In the genomic region with DNA sequence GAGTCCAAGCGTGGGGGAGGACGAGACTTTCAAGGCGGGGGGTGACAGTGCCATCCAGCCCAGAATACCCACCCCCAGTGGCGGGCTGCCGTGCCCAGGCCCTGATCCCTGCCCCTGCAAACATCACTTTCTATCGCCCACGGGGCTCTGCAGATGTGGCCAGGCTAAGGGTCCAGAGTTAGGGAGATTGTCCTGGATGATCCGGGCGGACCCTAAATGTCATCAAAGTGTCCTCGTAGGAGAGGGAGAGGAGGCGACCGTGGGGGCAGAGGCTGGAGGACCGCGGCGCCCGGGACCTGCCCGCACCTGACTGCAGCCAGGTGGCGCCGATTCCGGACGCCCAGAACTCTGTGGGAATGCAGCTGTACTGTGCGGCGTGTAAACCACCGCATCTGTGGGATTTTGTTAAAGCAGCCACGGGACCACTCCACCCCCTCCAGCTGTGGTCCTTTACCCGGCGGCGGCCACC, we compare ENCODE assay signal across 8 cellular contexts. TPM values are rescaled to one million over a fixed set of nuclear protein-coding genes. Genes with fewer than 3 reads are reported as not detected.
DNase-seq lines count a peak whose midpoint lies in the region; ATAC-seq and TF ChIP-seq lines count a peak whose summit lies in the region.

No MANE protein-coding gene starts in this region.

- H3K4me3 ChIP-seq in KMS-11 (IDR thresholded peaks at IDR 0.05; ENCODE audit: insufficient read depth, low read depth, low read length) (no peak overlapping the region), mesodermal cell (ENCODE audit: extremely low read depth, insufficient read depth, low read length, poor library complexity, severe bottlenecking) (peak overlapping the region; percentile 45), aorta (ENCODE audit: low read length in 2 of 2) (peak overlapping the region; percentile 29 to 40)

- TF ChIP-seq CTCF in KMS-11 (conservative IDR thresholded peaks at IDR 0.05; ENCODE audit: low read depth, low read length): no peak

- H3K4me1 ChIP-seq in KMS-11 (ENCODE audit: low read depth, poor library complexity, severe bottlenecking) (peaks cover 28% of the 10 kb centered on the region), mesodermal cell (ENCODE audit: control insufficient read depth, insufficient read depth, low read length, poor library complexity, severe bottlenecking) (no peaks in the 10 kb centered on the region), aorta (ENCODE audit: control insufficient read depth in 1 of 2, insufficient read depth in 2 of 2, low read length in 2 of 2) (no peaks in the 10 kb centered on the region)

- H4K20me1 ChIP-seq in KMS-11 (ENCODE audit: insufficient read depth): no peaks in the 10 kb centered on the region

- peak overlapping the region; percentile 83 for H2AFZ ChIP-seq in KMS-11 (ENCODE audit: low read depth)

- H3K36me3 ChIP-seq in KMS-11 (ENCODE audit: insufficient read depth): no peaks in the 10 kb centered on the region
- H3K36me3 ChIP-seq in mesodermal cell (ENCODE audit: control insufficient read depth, insufficient read depth, low read length): no peaks in the 10 kb centered on the region
- H3K36me3 ChIP-seq in aorta (ENCODE audit: control insufficient read depth in 1 of 2, insufficient read depth in 2 of 2, low read length in 1 of 2): no peaks in the 10 kb centered on the region

- DNase-seq in activated CD8-positive, alpha-beta memory T cell treated with anti-CD3 and anti-CD28 coated beads for 24 hours: peak; percentile 64
- no peak for DNase-seq in activated CD8-positive, alpha-beta memory T cell treated with anti-CD3 and anti-CD28 coated beads, Interleukin-2, amount 50 U/mL, for 4 hours
- DNase-seq in cerebellum (ENCODE audit: low spot score): peak; percentile 12
- no peak for DNase-seq in aorta
- DNase-seq in NK-92 (lab: John Stamatoyannopoulos, UW; ENCODE audit: unreplicated experiment): no peak
- DNase-seq in RKO (ENCODE audit: low spot score): no peak

- peak overlapping the region; percentile 81 for H3K9ac ChIP-seq in KMS-11

- intact Hi-C loops in aorta (cut with DNase I): loop anchor here in 1 of 2 donors (5.0 kb wide), 1 partner anchor 34 kb away; the partner anchor contains the start of gene GJA3

- no peaks in the 10 kb centered on the region for H3K27me3 ChIP-seq in KMS-11 (ENCODE audit: insufficient read depth, low read depth)
- no peaks in the 10 kb centered on the region for H3K27me3 ChIP-seq in aorta (ENCODE audit: control insufficient read depth in 1 of 2, insufficient read depth in 2 of 2, low read length in 1 of 2)

- peak overlapping the region; percentile 58; the same call in 1 of the 2 replicates for H3K4me2 ChIP-seq in KMS-11

- ATAC-seq in aorta (ENCODE audit: low FRiP score): peak; percentile 30

- H3K79me2 ChIP-seq in KMS-11 (ENCODE audit: insufficient read depth, low read depth): no peaks in the 10 kb centered on the region

- H3K27ac ChIP-seq in KMS-11 (peak overlapping the region; percentile 80), mesodermal cell (ENCODE audit: low read depth, low read length, severe bottlenecking) (no peak overlapping the region), aorta (ENCODE audit: low read depth in 1 of 2, low read length in 2 of 2) (no peak overlapping the region)

- H3K9me3 ChIP-seq in mesodermal cell (ENCODE audit: control insufficient read depth, low read length): no peaks in the 10 kb centered on the region
- no peaks in the 10 kb centered on the region for H3K9me3 ChIP-seq in aorta (ENCODE audit: control insufficient read depth, low read length)

- 1 to 6% methylated on average over 15 to 21 of the region's 28 CpGs for WGBS in mesodermal cell (ENCODE audit: insufficient coverage in 2 of 2), 2 experiments
- WGBS in aorta, 2 donors: 7 to 9% methylated on average over 27 to 28 of the region's 28 CpGs

RNA-seq across cellular contexts. Expression of gene GJA3, which starts 32.4 kb away (rescaled TPM):
- total RNA-seq in cerebellum (0.27 TPM), aorta (under 1 TPM; 0.19 to 0.42 TPM)
- 0.70 TPM for polyA plus RNA-seq in mesodermal cell (2013, experiment 1 of 2)
- 0.66 TPM for polyA plus RNA-seq in mesodermal cell (2013, experiment 2 of 2)
- under 1 TPM in 1 of 2 donors, not detected in 1; 0.03 TPM for polyA plus RNA-seq in aorta

Comparison
In these comparisons a context has a peak if more than half of its experiments do, and no peak if none do; other contexts are left out.
1. DNase-seq: peak in activated CD8-positive, alpha-beta memory T cell treated with anti-CD3 and anti-CD28 coated beads for 24 hours (single experiment) and cerebellum (single experiment); none in activated CD8-positive, alpha-beta memory T cell treated with anti-CD3 and anti-CD28 coated beads, Interleukin-2, amount 50 U/mL, for 4 hours (single experiment), aorta (0 of 2), NK-92 (single experiment) and RKO (single experiment).